33 cellular contexts compared by ENCODE assay signal in the genomic region with DNA sequence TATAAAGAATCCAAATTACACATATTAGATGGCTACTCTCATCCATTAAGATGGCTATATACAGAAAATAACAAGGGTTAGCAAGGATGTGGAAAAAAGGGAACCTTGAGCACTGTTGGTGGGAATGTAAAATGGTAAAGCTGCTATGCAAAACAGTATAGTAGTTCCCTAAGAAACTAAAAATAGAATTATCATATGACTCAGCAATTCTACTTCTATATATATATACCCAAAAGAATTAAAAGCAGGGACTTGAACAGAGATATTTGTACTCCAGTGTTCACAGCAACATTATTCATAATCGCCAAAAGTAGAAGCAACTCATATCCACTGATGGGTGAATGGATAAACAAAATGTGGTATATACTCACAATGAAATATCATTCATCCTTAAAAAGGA.
"Had no signal": no experiment of that assay in that cellular context is flagged by ENCODE, and none has a peak within 500 bp of the region (broad histone marks: within the 10 kb centered on the region; RNA-seq: fewer than 3 reads in every experiment).

No MANE protein-coding gene starts in this region.

- ATAC-seq: activated CD8-positive, alpha-beta T cell treated with anti-CD3 and anti-CD28 coated beads for 36 hours; activated naive CD4-positive, alpha-beta T cell treated with anti-CD3 and anti-CD28 coated beads, Interleukin-2, amount 50 U/mL, for 72 hours; activated T-cell treated with anti-CD3 and anti-CD28 coated beads, Interleukin-2, amount 50 U/mL, for 4 hours; activated T-cell treated with anti-CD3 and anti-CD28 coated beads, Interleukin-2, amount 50 U/mL, for 72 hours; activated T-helper 17 cell treated with anti-CD3 and anti-CD28 coated beads, Interleukin-2, amount 50 U/mL, for 72 hours; body of pancreas had no signal

- H3K9me3 ChIP-seq: adrenal gland, body of pancreas, breast epithelium had no signal

- FAIRE-seq: astrocyte, TTC549 had no signal

- DNase-seq: activated B cell treated with CpG ODN at 0.5 μM for 24 hours; activated CD4-positive, alpha-beta memory T cell treated with anti-CD3 and anti-CD28 coated beads for 36 hours; activated CD4-positive, alpha-beta T cell treated with anti-CD3 and anti-CD28 coated beads for 4 hours; activated CD4-positive, alpha-beta T cell treated with anti-CD3 and anti-CD28 coated beads, Interleukin-2, amount 10 ng/mL, durations not matched to agents 24 days and 14 days; activated CD4-positive, alpha-beta T cell treated with anti-CD3 and anti-CD28 coated beads, Interleukin-2, amount 50 U/mL, for 1 hour; activated CD4-positive, alpha-beta T cell treated with anti-CD3 and anti-CD28 coated beads, Interleukin-2, amount 50 U/mL, for 4 hours; activated CD4-positive, CD25-positive, alpha-beta regulatory T cell treated with anti-CD3 and anti-CD28 coated beads, Interleukin-2, amount 50 U/mL, for 72 hours; activated CD8-positive, alpha-beta memory T cell treated with anti-CD3 and anti-CD28 coated beads, Interleukin-2, amount 50 U/mL, for 4 hours; activated CD8-positive, alpha-beta T cell treated with anti-CD3 and anti-CD28 coated beads for 36 hours; activated effector memory CD4-positive, alpha-beta T cell treated with anti-CD3 and anti-CD28 coated beads, Interleukin-2, amount 50 U/mL, for 16 hours; activated gamma-delta T cell treated with Interleukin-2 at 50 U/mL for 16 hours; activated naive CD4-positive, alpha-beta T cell; activated naive CD4-positive, alpha-beta T cell treated with anti-CD3 and anti-CD28 coated beads for 36 hours; activated naive CD4-positive, alpha-beta T cell treated with anti-CD3 and anti-CD28 coated beads, Interleukin-2, amount 50 U/mL, for 16 hours; activated naive CD8-positive, alpha-beta T cell treated with anti-CD3 and anti-CD28 coated beads for 36 hours; activated T-cell treated with anti-CD3 and anti-CD28 coated beads for 4 hours; activated T-cell treated with anti-CD3 and anti-CD28 coated beads, Interleukin-2, amount 50 U/mL, for 1 hour; activated T-cell treated with anti-CD3 and anti-CD28 coated beads, Interleukin-2, amount 50 U/mL, for 4 hours; activated T-cell treated with anti-CD3 and anti-CD28 coated beads, Interleukin-2, amount 50 U/mL, for 72 hours; adrenal gland; amniotic stem cell; aorta; body of pancreas; brain microvascular endothelial cell; central memory CD4-positive, alpha-beta T cell; T-helper 2 cell; T-helper 9 cell had no signal

- H3K36me3 ChIP-seq: adrenal gland, brain microvascular endothelial cell, breast epithelium had no signal

- H3K27ac ChIP-seq: adrenal gland, body of pancreas, brain microvascular endothelial cell, breast epithelium, VCaP had no signal

- H3K4me3 ChIP-seq: adrenal gland, body of pancreas, breast epithelium had no signal

- H3K4me1 ChIP-seq: adrenal gland, body of pancreas, breast epithelium had no signal

- H3K27me3 ChIP-seq: adrenal gland, body of pancreas, brain microvascular endothelial cell, breast epithelium had no signal
